ENCODE assay signal across 1 cellular context in genomic region chr2:84963692-84964405, GRCh38.
TF ChIP-seq lines count a peak whose summit lies in the region.

No MANE protein-coding gene starts in this region.

TF ChIP-seq in HepG2, 621 proteins besides CTCF, POLR2A, EP300 and RAD21 (continued from another document and continues in another):
- TF ChIP-seq PLRG1 (conservative IDR thresholded peaks at IDR 0.05) (no peak), CAMTA2 (CRISPR knock-in tag; IDR thresholded peaks at IDR 0.05; ENCODE audit: borderline replicate concordance) (no peak), RFXANK (CRISPR knock-in tag; IDR thresholded peaks at IDR 0.05) (no peak), MEIS1 (CRISPR knock-in tag; IDR thresholded peaks at IDR 0.05; ENCODE audit: borderline replicate concordance) (peak; percentile 55; the same call in 1 of the 2 replicates), MTF1 (CRISPR knock-in tag; IDR thresholded peaks at IDR 0.05) (no peak), SKIL (CRISPR knock-in tag; IDR thresholded peaks at IDR 0.05; ENCODE audit: borderline replicate concordance) (no peak; the same call in 1 of the 2 replicates), PREB (CRISPR knock-in tag; IDR thresholded peaks at IDR 0.05) (no peak), RELA (CRISPR knock-in tag; IDR thresholded peaks at IDR 0.05) (no peak), MYNN (CRISPR knock-in tag; IDR thresholded peaks at IDR 0.05; ENCODE audit: low read depth) (0 out of 2 replicates have a peak, but pooled peaks have one; percentile 33), PPARG (CRISPR knock-in tag; conservative IDR thresholded peaks at IDR 0.05) (peak; percentile 90), ZNF562 (CRISPR knock-in tag; IDR thresholded peaks at IDR 0.05; ENCODE audit: borderline replicate concordance) (no peak), ZSCAN20 (CRISPR knock-in tag; IDR thresholded peaks at IDR 0.05; ENCODE audit: borderline replicate concordance) (peak; percentile 9; the same call in 1 of the 2 replicates), LRRFIP1 (CRISPR knock-in tag; conservative IDR thresholded peaks at IDR 0.05) (no peak), NFIC (IDR thresholded peaks at IDR 0.05; ENCODE audit: low read length) (peak; percentile 84), NR2C2 (CRISPR knock-in tag; IDR thresholded peaks at IDR 0.05; ENCODE audit: borderline replicate concordance) (peak; percentile 76), TSC22D2 (CRISPR knock-in tag; IDR thresholded peaks at IDR 0.05; ENCODE audit: borderline replicate concordance) (0 out of 2 replicates have a peak, but pooled peaks have one; percentile 60), ZNF75D (CRISPR knock-in tag; IDR thresholded peaks at IDR 0.05; ENCODE audit: borderline replicate concordance) (no peak), ZNF333 (CRISPR knock-in tag; IDR thresholded peaks at IDR 0.05; ENCODE audit: borderline replicate concordance) (peak; percentile 56), SMARCE1 (IDR thresholded peaks at IDR 0.05; ENCODE audit: borderline replicate concordance) (no peak), ZNF891 (CRISPR knock-in tag; IDR thresholded peaks at IDR 0.05) (no peak), KMT2A (CRISPR knock-in tag; IDR thresholded peaks at IDR 0.05) (no peak), ATRX (CRISPR knock-in tag; IDR thresholded peaks at IDR 0.05; ENCODE audit: borderline replicate concordance) (no peak; the same call in 1 of the 2 replicates), ZNF839 (CRISPR knock-in tag; IDR thresholded peaks at IDR 0.05; ENCODE audit: borderline replicate concordance) (no peak), KAT8 (CRISPR knock-in tag; IDR thresholded peaks at IDR 0.05) (peak; percentile 80), GLI4 (CRISPR knock-in tag; IDR thresholded peaks at IDR 0.05; ENCODE audit: borderline replicate concordance) (no peak), YEATS4 (CRISPR knock-in tag; IDR thresholded peaks at IDR 0.05; ENCODE audit: borderline replicate concordance) (peak; percentile 78), ZNF34 (CRISPR knock-in tag; IDR thresholded peaks at IDR 0.05; ENCODE audit: borderline replicate concordance) (0 out of 2 replicates have a peak, but pooled peaks have one; percentile 22), SP5 (CRISPR knock-in tag; IDR thresholded peaks at IDR 0.05; ENCODE audit: borderline replicate concordance, low read depth) (peak; percentile 66), GABPA (IDR thresholded peaks at IDR 0.05; ENCODE audit: low read depth, low read length) (no peak), GABPA (CRISPR knock-in tag; IDR thresholded peaks at IDR 0.05; ENCODE audit: low read depth) (no peak; the same call in none of the 2 replicates), ESRRA (CRISPR knock-in tag; IDR thresholded peaks at IDR 0.05; ENCODE audit: low read depth) (peak; percentile 67; the same call in 1 of the 2 replicates), GFI1 (CRISPR knock-in tag; IDR thresholded peaks at IDR 0.05; ENCODE audit: borderline replicate concordance) (peak; percentile 91), ZBTB38 (CRISPR knock-in tag; IDR thresholded peaks at IDR 0.05) (peak; percentile 61; the same call in 1 of the 2 replicates)
- TF ChIP-seq, protein P1, sequence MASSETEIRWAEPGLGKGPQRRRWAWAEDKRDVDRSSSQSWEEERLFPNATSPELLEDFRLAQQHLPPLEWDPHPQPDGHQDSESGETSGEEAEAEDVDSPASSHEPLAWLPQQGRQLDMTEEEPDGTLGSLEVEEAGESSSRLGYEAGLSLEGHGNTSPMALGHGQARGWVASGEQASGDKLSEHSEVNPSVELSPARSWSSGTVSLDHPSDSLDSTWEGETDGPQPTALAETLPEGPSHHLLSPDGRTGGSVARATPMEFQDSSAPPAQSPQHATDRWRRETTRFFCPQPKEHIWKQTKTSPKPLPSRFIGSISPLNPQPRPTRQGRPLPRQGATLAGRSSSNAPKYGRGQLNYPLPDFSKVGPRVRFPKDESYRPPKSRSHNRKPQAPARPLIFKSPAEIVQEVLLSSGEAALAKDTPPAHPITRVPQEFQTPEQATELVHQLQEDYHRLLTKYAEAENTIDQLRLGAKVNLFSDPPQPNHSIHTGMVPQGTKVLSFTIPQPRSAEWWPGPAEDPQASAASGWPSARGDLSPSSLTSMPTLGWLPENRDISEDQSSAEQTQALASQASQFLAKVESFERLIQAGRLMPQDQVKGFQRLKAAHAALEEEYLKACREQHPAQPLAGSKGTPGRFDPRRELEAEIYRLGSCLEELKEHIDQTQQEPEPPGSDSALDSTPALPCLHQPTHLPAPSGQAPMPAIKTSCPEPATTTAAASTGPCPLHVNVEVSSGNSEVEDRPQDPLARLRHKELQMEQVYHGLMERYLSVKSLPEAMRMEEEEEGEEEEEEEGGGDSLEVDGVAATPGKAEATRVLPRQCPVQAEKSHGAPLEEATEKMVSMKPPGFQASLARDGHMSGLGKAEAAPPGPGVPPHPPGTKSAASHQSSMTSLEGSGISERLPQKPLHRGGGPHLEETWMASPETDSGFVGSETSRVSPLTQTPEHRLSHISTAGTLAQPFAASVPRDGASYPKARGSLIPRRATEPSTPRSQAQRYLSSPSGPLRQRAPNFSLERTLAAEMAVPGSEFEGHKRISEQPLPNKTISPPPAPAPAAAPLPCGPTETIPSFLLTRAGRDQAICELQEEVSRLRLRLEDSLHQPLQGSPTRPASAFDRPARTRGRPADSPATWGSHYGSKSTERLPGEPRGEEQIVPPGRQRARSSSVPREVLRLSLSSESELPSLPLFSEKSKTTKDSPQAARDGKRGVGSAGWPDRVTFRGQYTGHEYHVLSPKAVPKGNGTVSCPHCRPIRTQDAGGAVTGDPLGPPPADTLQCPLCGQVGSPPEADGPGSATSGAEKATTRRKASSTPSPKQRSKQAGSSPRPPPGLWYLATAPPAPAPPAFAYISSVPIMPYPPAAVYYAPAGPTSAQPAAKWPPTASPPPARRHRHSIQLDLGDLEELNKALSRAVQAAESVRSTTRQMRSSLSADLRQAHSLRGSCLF (CRISPR knock-in tag; IDR thresholded peaks at IDR 0.05; ENCODE audit: borderline replicate concordance), result no peak
- TF ChIP-seq, protein P2, sequence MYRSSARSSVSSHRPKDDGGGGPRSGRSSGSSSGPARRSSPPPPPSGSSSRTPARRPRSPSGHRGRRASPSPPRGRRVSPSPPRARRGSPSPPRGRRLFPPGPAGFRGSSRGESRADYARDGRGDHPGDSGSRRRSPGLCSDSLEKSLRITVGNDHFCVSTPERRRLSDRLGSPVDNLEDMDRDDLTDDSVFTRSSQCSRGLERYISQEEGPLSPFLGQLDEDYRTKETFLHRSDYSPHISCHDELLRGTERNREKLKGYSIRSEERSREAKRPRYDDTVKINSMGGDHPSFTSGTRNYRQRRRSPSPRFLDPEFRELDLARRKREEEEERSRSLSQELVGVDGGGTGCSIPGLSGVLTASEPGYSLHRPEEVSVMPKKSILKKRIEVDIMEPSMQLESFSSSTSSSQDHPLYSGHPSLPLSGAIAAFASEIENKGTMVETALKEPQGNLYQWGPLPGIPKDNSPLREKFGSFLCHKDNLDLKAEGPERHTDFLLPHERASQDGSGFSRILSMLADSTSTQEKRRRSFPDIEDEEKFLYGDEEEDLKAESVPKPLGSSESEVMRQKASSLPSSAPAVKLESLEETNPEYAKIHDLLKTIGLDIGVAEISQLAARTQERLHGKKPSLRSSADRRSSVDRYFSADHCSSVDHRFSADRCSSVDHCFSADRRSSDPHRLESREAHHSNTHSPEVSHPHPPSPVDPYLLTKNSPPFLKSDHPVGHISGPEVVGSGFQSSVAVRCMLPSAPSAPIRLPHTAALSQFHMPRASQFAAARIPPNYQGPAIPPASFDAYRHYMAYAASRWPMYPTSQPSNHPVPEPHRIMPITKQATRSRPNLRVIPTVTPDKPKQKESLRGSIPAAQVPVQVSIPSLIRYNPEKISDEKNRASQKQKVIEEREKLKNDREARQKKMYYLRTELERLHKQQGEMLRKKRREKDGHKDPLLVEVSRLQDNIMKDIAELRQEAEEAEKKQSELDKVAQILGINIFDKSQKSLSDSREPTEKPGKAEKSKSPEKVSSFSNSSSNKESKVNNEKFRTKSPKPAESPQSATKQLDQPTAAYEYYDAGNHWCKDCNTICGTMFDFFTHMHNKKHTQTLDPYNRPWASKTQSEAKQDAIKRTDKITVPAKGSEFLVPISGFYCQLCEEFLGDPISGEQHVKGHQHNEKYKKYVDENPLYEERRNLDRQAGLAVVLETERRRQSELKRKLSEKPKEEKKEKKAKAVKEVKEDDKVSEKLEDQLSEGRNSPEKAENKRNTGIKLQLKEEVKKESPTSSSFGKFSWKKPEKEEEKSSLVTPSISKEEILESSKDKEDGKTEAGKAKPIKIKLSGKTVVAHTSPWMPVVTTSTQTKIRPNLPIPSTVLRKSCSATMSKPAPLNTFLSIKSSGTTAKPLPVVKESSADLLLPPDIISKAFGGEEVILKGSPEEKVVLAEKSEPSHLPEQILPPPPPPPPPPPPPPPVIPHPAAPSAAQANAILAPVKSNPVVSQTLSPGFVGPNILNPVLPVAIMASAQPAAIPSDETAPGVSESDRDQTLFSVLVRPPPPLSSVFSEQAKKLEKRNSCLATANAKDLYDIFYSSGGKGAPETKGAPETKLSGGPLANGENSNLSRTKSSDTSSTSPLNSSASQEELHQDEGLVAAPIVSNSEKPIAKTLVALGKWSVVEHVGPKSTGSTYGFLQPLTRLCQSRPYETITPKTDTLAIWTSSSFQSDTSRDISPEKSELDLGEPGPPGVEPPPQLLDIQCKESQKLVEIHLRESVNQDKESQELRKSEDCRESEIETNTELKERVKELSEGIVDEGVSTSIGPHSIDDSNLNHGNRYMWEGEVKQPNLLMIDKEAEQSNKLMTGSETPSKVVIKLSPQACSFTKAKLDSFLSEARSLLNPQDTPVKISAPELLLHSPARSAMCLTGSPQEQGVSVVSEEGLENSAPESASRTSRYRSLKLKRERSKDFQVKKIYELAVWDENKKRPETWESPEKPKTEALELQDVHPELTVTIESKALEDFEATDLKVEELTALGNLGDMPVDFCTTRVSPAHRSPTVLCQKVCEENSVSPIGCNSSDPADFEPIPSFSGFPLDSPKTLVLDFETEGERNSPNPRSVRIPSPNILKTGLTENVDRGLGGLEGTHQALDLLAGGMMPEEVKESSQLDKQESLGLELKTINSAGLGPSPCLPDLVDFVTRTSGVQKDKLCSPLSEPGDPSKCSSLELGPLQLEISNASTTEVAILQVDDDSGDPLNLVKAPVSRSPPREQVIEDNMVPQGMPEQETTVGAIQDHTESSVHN (CRISPR knock-in tag; IDR thresholded peaks at IDR 0.05), result no peak
- TF ChIP-seq, protein P3, sequence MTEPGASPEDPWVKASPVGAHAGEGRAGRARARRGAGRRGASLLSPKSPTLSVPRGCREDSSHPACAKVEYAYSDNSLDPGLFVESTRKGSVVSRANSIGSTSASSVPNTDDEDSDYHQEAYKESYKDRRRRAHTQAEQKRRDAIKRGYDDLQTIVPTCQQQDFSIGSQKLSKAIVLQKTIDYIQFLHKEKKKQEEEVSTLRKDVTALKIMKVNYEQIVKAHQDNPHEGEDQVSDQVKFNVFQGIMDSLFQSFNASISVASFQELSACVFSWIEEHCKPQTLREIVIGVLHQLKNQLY (CRISPR knock-in tag; IDR thresholded peaks at IDR 0.05), result peak; percentile 95
- TF ChIP-seq, protein P4, sequence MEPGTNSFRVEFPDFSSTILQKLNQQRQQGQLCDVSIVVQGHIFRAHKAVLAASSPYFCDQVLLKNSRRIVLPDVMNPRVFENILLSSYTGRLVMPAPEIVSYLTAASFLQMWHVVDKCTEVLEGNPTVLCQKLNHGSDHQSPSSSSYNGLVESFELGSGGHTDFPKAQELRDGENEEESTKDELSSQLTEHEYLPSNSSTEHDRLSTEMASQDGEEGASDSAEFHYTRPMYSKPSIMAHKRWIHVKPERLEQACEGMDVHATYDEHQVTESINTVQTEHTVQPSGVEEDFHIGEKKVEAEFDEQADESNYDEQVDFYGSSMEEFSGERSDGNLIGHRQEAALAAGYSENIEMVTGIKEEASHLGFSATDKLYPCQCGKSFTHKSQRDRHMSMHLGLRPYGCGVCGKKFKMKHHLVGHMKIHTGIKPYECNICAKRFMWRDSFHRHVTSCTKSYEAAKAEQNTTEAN (CRISPR knock-in tag; conservative IDR thresholded peaks at IDR 0.05), result peak; percentile 82
- TF ChIP-seq, protein P5, sequence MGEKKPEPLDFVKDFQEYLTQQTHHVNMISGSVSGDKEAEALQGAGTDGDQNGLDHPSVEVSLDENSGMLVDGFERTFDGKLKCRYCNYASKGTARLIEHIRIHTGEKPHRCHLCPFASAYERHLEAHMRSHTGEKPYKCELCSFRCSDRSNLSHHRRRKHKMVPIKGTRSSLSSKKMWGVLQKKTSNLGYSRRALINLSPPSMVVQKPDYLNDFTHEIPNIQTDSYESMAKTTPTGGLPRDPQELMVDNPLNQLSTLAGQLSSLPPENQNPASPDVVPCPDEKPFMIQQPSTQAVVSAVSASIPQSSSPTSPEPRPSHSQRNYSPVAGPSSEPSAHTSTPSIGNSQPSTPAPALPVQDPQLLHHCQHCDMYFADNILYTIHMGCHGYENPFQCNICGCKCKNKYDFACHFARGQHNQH (CRISPR knock-in tag; IDR thresholded peaks at IDR 0.05), result peak; percentile 93
